In genomic region chr4:54548098-54548620, GRCh38 we compare ENCODE assay signal across 14 cellular contexts.
DNase-seq lines count a peak whose midpoint lies in the region; ATAC-seq and TF ChIP-seq lines count a peak whose summit lies in the region.
"Had no signal": no experiment of that assay in that cellular context is flagged by ENCODE, and none has a peak within 500 bp of the region (broad histone marks: within the 10 kb centered on the region; RNA-seq: fewer than 3 reads in every experiment).

No MANE protein-coding gene starts in this region.

- TF ChIP-seq POLR2A in transverse colon (IDR thresholded peaks at IDR 0.05): no peak

- intact Hi-C loops in transverse colon (cut with DNase I; ENCODE audit: low total_unique reads): no loop called here

- no peak overlapping the region for H3K4me3 Mint-ChIP-seq in activated T-cell treated with anti-CD3 and anti-CD28 coated beads, Interleukin-2, amount 50 U/mL, for 72 hours
- H3K4me3 Mint-ChIP-seq: naive thymus-derived CD8-positive, alpha-beta T cell had no signal

- ATAC-seq in activated T-cell treated with anti-CD3 and anti-CD28 coated beads, Interleukin-2, amount 50 U/mL, for 72 hours (replicated peaks in 1 of 2): peak; percentile 73 to 77
- ATAC-seq in HG02759 (IDR thresholded peaks at IDR 0.05; ENCODE audit: unreplicated experiment): peak; percentile 48
- ATAC-seq: naive thymus-derived CD8-positive, alpha-beta T cell had no signal

- peak overlapping the region; percentile 84 for H2AFZ ChIP-seq in Loucy (ENCODE audit: low read length)

- peaks cover 13% of the 10 kb centered on the region for H3K4me1 ChIP-seq in Loucy (ENCODE audit: insufficient read depth, low read length, poor library complexity, severe bottlenecking)
- peaks cover 0 to 19% (median 11%) of the 10 kb centered on the region in 4 donors for H3K4me1 ChIP-seq in transverse colon

- H3K4me3 ChIP-seq in Loucy (ENCODE audit: low read length, poor library complexity, severe bottlenecking) (peak overlapping the region; percentile 41), transverse colon (no peak overlapping the region)
- H3K4me3 ChIP-seq: SK-N-MC, smooth muscle cell had no signal

- H3K27me3 Mint-ChIP-seq in activated T-cell treated with anti-CD3 and anti-CD28 coated beads, Interleukin-2, amount 50 U/mL, for 72 hours (ENCODE audit: low read depth): peaks cover 6% of the 10 kb centered on the region

- H3K79me2 ChIP-seq in Loucy (ENCODE audit: insufficient read depth, low read length): no peaks in the 10 kb centered on the region

- H3K4me1 Mint-ChIP-seq in activated T-cell treated with anti-CD3 and anti-CD28 coated beads, Interleukin-2, amount 50 U/mL, for 72 hours (ENCODE audit: low read depth): peaks cover 9% of the 10 kb centered on the region
- H3K4me1 Mint-ChIP-seq: naive thymus-derived CD8-positive, alpha-beta T cell had no signal

- H3K36me3 Mint-ChIP-seq in activated T-cell treated with anti-CD3 and anti-CD28 coated beads, Interleukin-2, amount 50 U/mL, for 72 hours (ENCODE audit: insufficient read depth in 2 of 2): no peaks in the 10 kb centered on the region
- H3K36me3 Mint-ChIP-seq: naive thymus-derived CD8-positive, alpha-beta T cell had no signal

- peak overlapping the region; percentile 66 for H3K4me2 ChIP-seq in Loucy (ENCODE audit: low read depth, low read length, poor library complexity, severe bottlenecking)
- H3K4me2 ChIP-seq: smooth muscle cell had no signal

- H3K27ac Mint-ChIP-seq in activated T-cell treated with anti-CD3 and anti-CD28 coated beads, Interleukin-2, amount 50 U/mL, for 72 hours: no peak overlapping the region

- H3K27ac ChIP-seq in transverse colon: peak overlapping the region; percentile 64 to 80 (median 75)
- H3K27ac ChIP-seq: SK-N-MC had no signal

- H3K9me2 ChIP-seq in Loucy (replicated peaks; ENCODE audit: low read depth, low read length): no peaks in the 10 kb centered on the region

- in situ Hi-C loops in transverse colon (cut with MboI; ENCODE audit: low pct_ligation_motif_present in 1 of 4, low pct_unique_long_range_greater_than_20kb in 1 of 4, low sequenced_read_pairs in 3 of 4): loop anchor here in 1 of 4 donors (10.0 kb wide), 1 partner anchor 57 kb away; no protein-coding TSS in a partner anchor

- H3F3A ChIP-seq in Loucy (ENCODE audit: low read depth): no peaks in the 10 kb centered on the region

- H3K9me3 ChIP-seq in Loucy (ENCODE audit: insufficient read depth, low read depth, low read length) (no peaks in the 10 kb centered on the region), transverse colon (no peaks in the 10 kb centered on the region)

- no peaks in the 10 kb centered on the region for H3K36me3 ChIP-seq in Loucy (ENCODE audit: insufficient read depth, low read length)
- H3K36me3 ChIP-seq in transverse colon: no peaks in the 10 kb centered on the region

- no peaks in the 10 kb centered on the region for H4K20me1 ChIP-seq in Loucy (ENCODE audit: insufficient read depth, low read length, poor library complexity, severe bottlenecking)

- 66 to 79% methylated on average over 3 of the region's 3 CpGs for WGBS in transverse colon (ENCODE audit: low coverage in 1 of 2), 2 donors

- H3K9ac ChIP-seq in Loucy (ENCODE audit: low read depth, low read length, poor library complexity, severe bottlenecking): peak overlapping the region; percentile 44

- H3K27me3 ChIP-seq in Loucy (ENCODE audit: insufficient read depth, low read length, poor library complexity, severe bottlenecking) (no peaks in the 10 kb centered on the region), transverse colon (no peaks in the 10 kb centered on the region)

- DNase-seq in activated T-cell treated with anti-CD3 and anti-CD28 coated beads, Interleukin-2, amount 50 U/mL, for 72 hours: peak in 1 of 2 donors; percentile 6
- DNase-seq in activated T-cell treated with anti-CD3 and anti-CD28 coated beads, Interleukin-2, amount 50 U/mL, for 1 hour: no peak
- DNase-seq in transverse colon (no peak), GM03348 (ENCODE audit: low spot score) (no peak), OCI-M2 (lab: John Stamatoyannopoulos, UW; ENCODE audit: unreplicated experiment) (no peak)
- no peak for DNase-seq in activated effector memory CD4-positive, alpha-beta T cell treated with anti-CD3 and anti-CD28 coated beads, Interleukin-2, amount 50 U/mL, for 16 hours
- DNase-seq: IMR-90; naive thymus-derived CD8-positive, alpha-beta T cell; NCI-H2171 treated with DMSO at 0.1 percent for 48 hours; stimulated activated CD8-positive, alpha-beta memory T cell treated with anti-CD3 and anti-CD28 coated beads, Interleukin-4, amount 100 ng/mL, for 48 hours had no signal

- TF ChIP-seq EP300 in transverse colon (IDR thresholded peaks at IDR 0.05; ENCODE audit: low read depth): no peak

- no peak for TF ChIP-seq CTCF in Loucy (conservative IDR thresholded peaks at IDR 0.05; ENCODE audit: low read length)
- no peak for TF ChIP-seq CTCF in transverse colon (IDR thresholded peaks at IDR 0.05)

- no peaks in the 10 kb centered on the region for H3K9me3 Mint-ChIP-seq in activated T-cell treated with anti-CD3 and anti-CD28 coated beads, Interleukin-2, amount 50 U/mL, for 72 hours
- H3K9me3 Mint-ChIP-seq: naive thymus-derived CD8-positive, alpha-beta T cell had no signal
